11 cellular contexts compared by ENCODE assay signal in genomic region chr1:29145739-29146437, GRCh38. TPM values are rescaled to one million over a fixed set of nuclear protein-coding genes. Genes with fewer than 3 reads are reported as not detected.
DNase-seq lines count a peak whose midpoint lies in the region; ATAC-seq lines count a peak whose summit lies in the region.
"Had no signal": no experiment of that assay in that cellular context is flagged by ENCODE, and none has a peak within 500 bp of the region (broad histone marks: within the 10 kb centered on the region; RNA-seq: fewer than 3 reads in every experiment).

No MANE protein-coding gene starts in this region.

- peak; percentile 49 for DNase-seq in Caki2 (ENCODE audit: low read depth)
- DNase-seq in RPMI7951 (ENCODE audit: low read depth) = peak; percentile 77
- DNase-seq in naive B cell = no peak
- no peak for DNase-seq in NCI-H69 (lab: John Stamatoyannopoulos, UW)
- no peak for DNase-seq in anterior cingulate cortex (lab: John Stamatoyannopoulos, UW)
- DNase-seq: activated T-cell treated with anti-CD3 and anti-CD28 coated beads, Interleukin-2, amount 50 U/mL, for 72 hours; NCI-H2081 treated with DMSO at 0.1 percent for 48 hours; SJCRH30 had no signal

- peak overlapping the region in 4 of 6 donors; percentile 2 to 75 (median 52) for H3K27ac Mint-ChIP-seq in naive B cell
- H3K27ac Mint-ChIP-seq: activated T-cell treated with anti-CD3 and anti-CD28 coated beads, Interleukin-2, amount 50 U/mL, for 72 hours had no signal

- peaks cover 0 to 6% (median 5%) of the 10 kb centered on the region in 3 donors for H3K4me1 Mint-ChIP-seq in naive B cell

- in situ Hi-C loops in Caki2 (cut with HindIII; ENCODE audit: low pct_unique_long_range_greater_than_20kb, low sequenced_read_pairs) = no loop called here

- H3K36me3 Mint-ChIP-seq in naive B cell = peaks cover 30 to 43% of the 10 kb centered on the region in 2 donors

- no peak overlapping the region for H3K4me3 Mint-ChIP-seq in naive B cell
- H3K4me3 Mint-ChIP-seq: activated T-cell treated with anti-CD3 and anti-CD28 coated beads, Interleukin-2, amount 50 U/mL, for 72 hours had no signal

- no peaks in the 10 kb centered on the region for H3K27me3 Mint-ChIP-seq in naive B cell

- ATAC-seq in esophagus mucosa = peak; percentile 24
- ATAC-seq in naive B cell (ENCODE audit: low read depth in 2 of 2) = no peak
- ATAC-seq in HG02678 (IDR thresholded peaks at IDR 0.05; ENCODE audit: unreplicated experiment) = no peak
- ATAC-seq in HG02588 (IDR thresholded peaks at IDR 0.05; ENCODE audit: unreplicated experiment) = no peak
- ATAC-seq: activated T-cell treated with anti-CD3 and anti-CD28 coated beads, Interleukin-2, amount 50 U/mL, for 72 hours had no signal

- H3K9me3 Mint-ChIP-seq in naive B cell = peaks cover 0 to 2% (median 0%) of the 10 kb centered on the region in 7 donors
- H3K9me3 Mint-ChIP-seq: activated T-cell treated with anti-CD3 and anti-CD28 coated beads, Interleukin-2, amount 50 U/mL, for 72 hours had no signal

RNA-seq across cellular contexts. Expression of gene TMEM200B, which starts 22.2 kb away (rescaled TPM):
- total RNA-seq in Caki2 (2014; rRNA removed; shearing (Covaris generic); ENCODE audit: low replicate concordance) = 23.9 TPM in 2 replicates
- 4.3 and 5.2 TPM in 2 replicates for total RNA-seq in RPMI7951 (2014; rRNA removed; shearing (Covaris generic))
- 1.4 TPM for total RNA-seq in esophagus mucosa
- polyA plus RNA-seq in naive B cell (ENCODE audit: low read depth in 6 of 6) = not detected

RNA-seq across cellular contexts. Expression of gene SRSF4, which starts 35.8 kb away (rescaled TPM):
- 29.5 and 30.9 TPM in 2 replicates for total RNA-seq in Caki2 (2014; rRNA removed; shearing (Covaris generic); ENCODE audit: low replicate concordance)
- total RNA-seq in RPMI7951 (2014; rRNA removed; shearing (Covaris generic)) = 43.5 and 48.1 TPM in 2 replicates
- 47.6 TPM for total RNA-seq in esophagus mucosa
- polyA plus RNA-seq in naive B cell (ENCODE audit: low read depth in 6 of 6) = 10 to 100 TPM; 34.7 to 90.6 (median 68.5) TPM

Comparison
In these comparisons a context has a peak if more than half of its experiments do, and no peak if none do; other contexts are left out.
1. DNase-seq: peak in Caki2 (single experiment) and RPMI7951 (single experiment); none in naive B cell (single experiment), NCI-H69 (single experiment) and anterior cingulate cortex (0 of 58).